Comparison of ENCODE assay signal across 26 cellular contexts in genomic region chr6:125679651-125680050, GRCh38.
"Had no signal": no experiment of that assay in that cellular context is flagged by ENCODE, and none has a peak within 500 bp of the region (broad histone marks: within the 10 kb centered on the region; RNA-seq: fewer than 3 reads in every experiment).

No MANE protein-coding gene starts in this region.

- H3K27me3 ChIP-seq: dorsolateral prefrontal cortex, heart left ventricle, neural progenitor cell, pancreas, tibial artery, upper lobe of left lung, uterus had no signal

- H2AFZ ChIP-seq: neural progenitor cell had no signal

- DNase-seq: cortex of kidney; dorsolateral prefrontal cortex; effector CD8-positive, alpha-beta T cell; heart left ventricle; hypothalamus; immature natural killer cell; kidney; left cardiac atrium; left ventricle myocardium inferior; mesenchymal stem cell; midbrain; nucleus accumbens; pancreas; right cardiac atrium; stimulated activated CD4-positive, alpha-beta T cell treated with anti-CD3 and anti-CD28 coated beads, Interleukin-4, amount 100 ng/mL, for 1 hour; stimulated activated CD8-positive, alpha-beta memory T cell treated with anti-CD3 and anti-CD28 coated beads, Interleukin-4, amount 100 ng/mL, for 48 hours; stimulated activated naive CD8-positive, alpha-beta T cell treated with anti-CD3 and anti-CD28 coated beads, Interleukin-15, Interleukin-2, amounts not matched to agents 100 U/mL and 50 U/mL, for 24 hours; tibial artery; upper lobe of left lung; uterus had no signal

- H3K4me1 ChIP-seq: left ventricle myocardium inferior, pancreas, suprapubic skin, upper lobe of left lung, uterus had no signal

- H3K36me3 ChIP-seq: heart left ventricle, left ventricle myocardium inferior, neural progenitor cell, pancreas, suprapubic skin, tibial artery, upper lobe of left lung, uterus had no signal

- H3K27ac ChIP-seq: dorsolateral prefrontal cortex, heart left ventricle, left ventricle myocardium inferior, neural progenitor cell, pancreas, suprapubic skin, upper lobe of left lung, uterus had no signal

- ATAC-seq: esophagus mucosa; heart left ventricle; left cardiac atrium; natural killer cell treated with Interleukin-12 subunit alpha and Interleukin-12 subunit beta and Interleukin-15 and Interleukin-18, amount 100 ng/mL, for 72 hours; pancreas; right cardiac atrium; stimulated activated effector memory CD8-positive, alpha-beta T cell treated with anti-CD3 and anti-CD28 coated beads, Interleukin-12 subunit alpha, Interleukin-12 subunit beta, amount 100 ng/mL, for 72 hours; stimulated activated naive CD8-positive, alpha-beta T cell treated with anti-CD3 and anti-CD28 coated beads, Interleukin-15, Interleukin-2, amounts not matched to agents 100 U/mL and 50 U/mL, for 24 hours had no signal

- H3K4me3 ChIP-seq: dorsolateral prefrontal cortex, heart left ventricle, left ventricle myocardium inferior, lung, neural progenitor cell, pancreas, suprapubic skin, tibial artery, upper lobe of left lung, uterus had no signal

- H3K9me3 ChIP-seq: pancreas, suprapubic skin, tibial artery, upper lobe of left lung, uterus had no signal

- H3K4me2 ChIP-seq: neural progenitor cell had no signal

- H3K9ac ChIP-seq: neural progenitor cell had no signal
